1 cellular context compared by ENCODE assay signal in genomic region chr12:56645717-56646446, GRCh38.
TF ChIP-seq lines count a peak whose summit lies in the region.

Gene ATP5F1B, minus strand, starts transcription at chr12:56645984. Its CDS starts 21 bp downstream, at chr12:56645963.

TF ChIP-seq in GM12878, 131 proteins besides CTCF, POLR2A, EP300 and RAD21 (continued from another document):
- TF ChIP-seq MEF2A (IDR thresholded peaks at IDR 0.05; ENCODE audit: insufficient read depth, low read depth, low read length) (no peak), USF2 (IDR thresholded peaks at IDR 0.05; ENCODE audit: borderline replicate concordance, low read depth, low read length) (no peak), RELA (IDR thresholded peaks at IDR 0.05; ENCODE audit: borderline replicate concordance, partially characterized antibody) (no peak), RBBP5 (conservative IDR thresholded peaks at IDR 0.05) (no peak), ZNF592 (IDR thresholded peaks at IDR 0.05) (no peak), STAT3 (IDR thresholded peaks at IDR 0.05; ENCODE audit: low read depth, low read length) (no peak), ZNF622 (IDR thresholded peaks at IDR 0.05) (no peak), NFXL1 (IDR thresholded peaks at IDR 0.05; ENCODE audit: borderline replicate concordance) (no peak), ZBTB40 (IDR thresholded peaks at IDR 0.05; ENCODE audit: borderline replicate concordance) (peak; percentile 92; the same call in 1 of the 2 replicates), GABPA (IDR thresholded peaks at IDR 0.05; ENCODE audit: low read depth) (peak; percentile 92), RAD51 (IDR thresholded peaks at IDR 0.05) (no peak), ZNF384 (IDR thresholded peaks at IDR 0.05; ENCODE audit: borderline replicate concordance, low read depth, low read length) (no peak), MYC (IDR thresholded peaks at IDR 0.05; ENCODE audit: insufficient read depth, insufficient read length, insufficient replicate concordance, low read length, severe bottlenecking) (no peak), PAX8 (IDR thresholded peaks at IDR 0.05) (0 out of 2 replicates have a peak, but pooled peaks have one; percentile 56), WRNIP1 (IDR thresholded peaks at IDR 0.05; ENCODE audit: borderline replicate concordance, low read depth, low read length) (no peak), KDM1A (IDR thresholded peaks at IDR 0.05; ENCODE audit: borderline replicate concordance) (no peak), EED (IDR thresholded peaks at IDR 0.05; ENCODE audit: low read depth) (peak; percentile 44; the same call in 1 of the 2 replicates), EGR1 (IDR thresholded peaks at IDR 0.05; ENCODE audit: borderline replicate concordance in 1 of 2, low read depth in 2 of 2, low read length in 2 of 2) (no peak), SREBF2 (IDR thresholded peaks at IDR 0.05; ENCODE audit: low read length) (no peak), DPF2 (IDR thresholded peaks at IDR 0.05) (peak; percentile 100), STAT1 (conservative IDR thresholded peaks at IDR 0.05) (no peak), NR2F1 (conservative IDR thresholded peaks at IDR 0.05) (peak; percentile 70), ELK1 (IDR thresholded peaks at IDR 0.05; ENCODE audit: low read depth, low read length) (no peak), ZBTB11 (CRISPR knock-in tag; IDR thresholded peaks at IDR 0.05) (no peak), TCF3 (IDR thresholded peaks at IDR 0.05; ENCODE audit: borderline replicate concordance, insufficient read depth, low read depth, low read length) (peak; percentile 72; the same call in 1 of the 2 replicates), HDAC6 (IDR thresholded peaks at IDR 0.05; ENCODE audit: unreplicated experiment) (no peak), BCL11A (IDR thresholded peaks at IDR 0.05; ENCODE audit: low read depth, low read length) (no peak), MYB (IDR thresholded peaks at IDR 0.05; ENCODE audit: borderline replicate concordance, low read depth, low read length) (no peak; the same call in 1 of the 2 replicates), NRF1 (conservative IDR thresholded peaks at IDR 0.05; ENCODE audit: low read depth, low read length) (peak; percentile 5; the same call in 1 of the 2 replicates), PRDM15 (CRISPR knock-in tag; IDR thresholded peaks at IDR 0.05) (no peak), ZNF207 (IDR thresholded peaks at IDR 0.05; ENCODE audit: borderline replicate concordance) (peak; percentile 30; the same call in 1 of the 2 replicates), IRF4 (IDR thresholded peaks at IDR 0.05; ENCODE audit: low read depth, low read length) (no peak), SMAD5 (IDR thresholded peaks at IDR 0.05; ENCODE audit: low read depth) (peak; percentile 97)
TF ChIP-seq in GM12878: peak in this region for 62.
